In the genomic region with DNA sequence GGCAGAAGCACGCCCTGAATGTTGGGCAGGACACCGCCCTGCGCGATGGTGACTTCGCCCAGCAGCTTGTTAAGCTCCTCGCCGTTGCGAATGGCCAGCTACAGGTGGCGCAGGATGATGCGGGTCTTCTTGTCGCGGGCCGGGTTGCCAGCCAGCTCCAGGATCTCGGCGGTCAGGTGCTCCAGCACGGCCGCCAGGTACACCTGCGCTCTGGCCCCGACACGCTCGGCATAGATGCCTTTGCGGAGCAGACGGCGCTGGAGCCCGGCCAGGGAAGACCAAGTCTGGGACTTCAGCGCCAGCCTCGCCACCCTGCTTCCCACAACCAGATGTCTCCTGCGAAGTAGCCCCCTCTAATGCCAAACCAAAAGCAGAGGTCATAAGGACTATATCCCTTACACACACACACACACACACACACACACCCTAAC, we compare ENCODE assay signal across 9 cellular contexts. TPM values are rescaled to one million over a fixed set of nuclear protein-coding genes. Genes with fewer than 3 reads are reported as not detected.
DNase-seq lines count a peak whose midpoint lies in the region; ATAC-seq and TF ChIP-seq lines count a peak whose summit lies in the region.
"Had no signal": no experiment of that assay in that cellular context is flagged by ENCODE, and none has a peak within 500 bp of the region (broad histone marks: within the 10 kb centered on the region; RNA-seq: fewer than 3 reads in every experiment).

No MANE protein-coding gene starts in this region.

- H4K20me1 ChIP-seq in OCI-LY1 (ENCODE audit: insufficient read depth, low read length) = no peaks in the 10 kb centered on the region

- H3K9me2 ChIP-seq in OCI-LY1 (ENCODE audit: low read depth, low read length) = no peaks in the 10 kb centered on the region

- H3K4me1 ChIP-seq in OCI-LY1 (ENCODE audit: insufficient read depth, low read length, severe bottlenecking) = no peaks in the 10 kb centered on the region
- H3K4me1 ChIP-seq in subcutaneous abdominal adipose tissue (ENCODE audit: control insufficient read depth in 5 of 5, insufficient read depth in 5 of 5, low read length in 5 of 5) = peaks cover 0 to 7% (median 2%) of the 10 kb centered on the region in 5 donors
- H3K4me1 ChIP-seq: HAP-1 had no signal

- no peaks in the 10 kb centered on the region; the same call in 1 of the 2 replicates for H3K27me3 ChIP-seq in OCI-LY1 (ENCODE audit: insufficient read depth, low read length)
- no peaks in the 10 kb centered on the region for H3K27me3 ChIP-seq in subcutaneous abdominal adipose tissue (ENCODE audit: control insufficient read depth in 5 of 5, insufficient read depth in 4 of 5, low read length in 5 of 5)

- H3F3A ChIP-seq in OCI-LY1 (ENCODE audit: insufficient read depth, low read length) = no peaks in the 10 kb centered on the region

- TF ChIP-seq CTCF in OCI-LY1 (IDR thresholded peaks at IDR 0.05; ENCODE audit: low read length) = peak; percentile 56

- H3K27ac ChIP-seq in OCI-LY1 (ENCODE audit: low read depth, low read length, poor library complexity, severe bottlenecking) = no peak overlapping the region
- no peak overlapping the region for H3K27ac ChIP-seq in subcutaneous abdominal adipose tissue (ENCODE audit: low read depth, low read length)

- no peak overlapping the region for H3K9ac ChIP-seq in OCI-LY1 (ENCODE audit: low read length)
- no peak overlapping the region for H3K9ac ChIP-seq in subcutaneous abdominal adipose tissue (ENCODE audit: low read length in 5 of 5)

- peak; percentile 15 for DNase-seq in activated gamma-delta T cell treated with anti-CD3 and anti-CD28 coated beads, Interleukin-2, amount 50 U/mL, for 16 hours (ENCODE audit: low read depth)
- DNase-seq in left lobe of liver (ENCODE audit: low spot score) = peak; percentile 86
- no peak for DNase-seq in NCI-H345 (lab: John Stamatoyannopoulos, UW)
- DNase-seq in H4 (ENCODE audit: low spot score) = no peak

- peak; percentile 85 for ATAC-seq in left lobe of liver
- no peak for ATAC-seq in HG02970 (IDR thresholded peaks at IDR 0.05; ENCODE audit: low FRiP score, unreplicated experiment)
- no peak for ATAC-seq in HG02885 (IDR thresholded peaks at IDR 0.05; ENCODE audit: poor library complexity, unreplicated experiment)

- H3K9me3 ChIP-seq in OCI-LY1 (ENCODE audit: low read length) (no peaks in the 10 kb centered on the region), subcutaneous abdominal adipose tissue (ENCODE audit: control insufficient read depth in 5 of 5, low read length in 5 of 5) (no peaks in the 10 kb centered on the region)
- H3K9me3 ChIP-seq: HAP-1 had no signal

- no peaks in the 10 kb centered on the region for H3K79me2 ChIP-seq in OCI-LY1 (ENCODE audit: insufficient read depth, low read length)

- peak overlapping the region; percentile 27 for H3K4me3 ChIP-seq in OCI-LY1 (ENCODE audit: low read depth, low read length, poor library complexity, severe bottlenecking)
- peak overlapping the region in 3 of 5 donors; percentile 36 to 48 (median 40) for H3K4me3 ChIP-seq in subcutaneous abdominal adipose tissue (ENCODE audit: low read depth in 1 of 5, low read length in 5 of 5)
- H3K4me3 ChIP-seq: HAP-1 had no signal

- H3K4me2 ChIP-seq in OCI-LY1 (ENCODE audit: low read length) = peak overlapping the region; percentile 38

- H3K36me3 ChIP-seq in OCI-LY1 (ENCODE audit: insufficient read depth, low read length) (no peaks in the 10 kb centered on the region), subcutaneous abdominal adipose tissue (ENCODE audit: control insufficient read depth in 5 of 5, insufficient read depth in 5 of 5, low read length in 5 of 5) (no peaks in the 10 kb centered on the region)
- H3K36me3 ChIP-seq: HAP-1 had no signal

- H2AFZ ChIP-seq in OCI-LY1 (ENCODE audit: low read length) = no peak overlapping the region

RNA-seq across cellular contexts. Expression of gene SLC17A3, which starts 8.0 kb away (rescaled TPM):
- 10.4 TPM for total RNA-seq in left lobe of liver
- 0.39 TPM in 1 of 2 replicates, not detected in the other for total RNA-seq in H4 (2014; rRNA removed; shearing (Covaris generic))

RNA-seq across cellular contexts. Expression of gene SLC17A2, which starts 48.4 kb away (rescaled TPM):
- 27.6 TPM for total RNA-seq in left lobe of liver
- not detected in 2 replicates for total RNA-seq in H4 (2014; rRNA removed; shearing (Covaris generic))

RNA-seq across cellular contexts. Expression of gene SLC17A1, which starts 50.2 kb away (rescaled TPM):
- 8.7 TPM for total RNA-seq in left lobe of liver
- total RNA-seq in H4 (2014; rRNA removed; shearing (Covaris generic)) = not detected in 2 replicates

Comparison
In these comparisons a context has a peak if more than half of its experiments do, and no peak if none do; other contexts are left out.
1. DNase-seq: peak in activated gamma-delta T cell treated with anti-CD3 and anti-CD28 coated beads, Interleukin-2, amount 50 U/mL, for 16 hours (single experiment) and left lobe of liver (single experiment); none in NCI-H345 (single experiment) and H4 (single experiment).
2. RNA of gene SLC17A2, which starts 48.4 kb away (total RNA-seq): 27.6 TPM in left lobe of liver (single experiment); not detected in H4; every median in the first group is over 10 times any median in the second.